Comparison of ENCODE assay signal across 23 cellular contexts in the genomic region with DNA sequence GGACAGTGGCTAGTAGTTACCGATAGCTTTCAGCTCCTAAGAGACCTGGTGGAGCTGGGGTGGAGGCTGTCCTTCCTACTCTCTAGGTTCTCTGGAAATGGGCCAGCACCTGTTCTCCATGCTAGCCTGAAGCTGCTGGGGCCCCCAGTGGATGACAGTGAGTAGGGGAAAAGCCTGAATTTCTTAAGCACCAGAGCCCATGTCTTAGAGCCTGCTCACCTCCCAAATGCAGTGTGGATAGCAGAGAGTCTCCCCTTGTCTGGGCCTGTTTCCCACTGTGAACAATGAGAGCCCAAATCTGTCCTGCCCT.
"Had no signal": no experiment of that assay in that cellular context is flagged by ENCODE, and none has a peak within 500 bp of the region (broad histone marks: within the 10 kb centered on the region; RNA-seq: fewer than 3 reads in every experiment).

No MANE protein-coding gene starts in this region.

- H3K4me3 ChIP-seq: body of pancreas, MG63 had no signal

- H3K27me3 ChIP-seq: body of pancreas, MG63 had no signal

- H3K4me3 Mint-ChIP-seq: activated CD8-positive, alpha-beta T cell treated with anti-CD3 and anti-CD28 coated beads for 36 hours; activated naive CD8-positive, alpha-beta T cell treated with anti-CD3 and anti-CD28 coated beads, Interleukin-2, amount 10 ng/mL, durations not matched to agents 7 days and 5 days; central memory CD8-positive, alpha-beta T cell; T-helper 1 cell treated with Interleukin-12 subunit alpha and Interleukin-12 subunit beta and Interleukin-4 antibody, amounts not matched to agents 30 μg/mL and 1 μg/mL, for 36 hours had no signal

- H3K9me3 Mint-ChIP-seq: activated CD8-positive, alpha-beta T cell treated with anti-CD3 and anti-CD28 coated beads for 36 hours; activated naive CD8-positive, alpha-beta T cell treated with anti-CD3 and anti-CD28 coated beads, Interleukin-2, amount 10 ng/mL, durations not matched to agents 7 days and 5 days; central memory CD8-positive, alpha-beta T cell; T-helper 1 cell treated with Interleukin-12 subunit alpha and Interleukin-12 subunit beta and Interleukin-4 antibody, amounts not matched to agents 30 μg/mL and 1 μg/mL, for 36 hours had no signal

- H3K9me3 ChIP-seq: body of pancreas, MG63 had no signal

- H3K36me3 Mint-ChIP-seq: activated naive CD8-positive, alpha-beta T cell treated with anti-CD3 and anti-CD28 coated beads, Interleukin-2, amount 10 ng/mL, durations not matched to agents 7 days and 5 days had no signal

- DNase-seq: activated CD4-positive, alpha-beta T cell treated with anti-CD3 and anti-CD28 coated beads for 4 hours; activated CD8-positive, alpha-beta memory T cell treated with anti-CD3 and anti-CD28 coated beads, Interleukin-2, amount 50 U/mL, for 48 hours; activated CD8-positive, alpha-beta T cell treated with anti-CD3 and anti-CD28 coated beads for 36 hours; activated naive CD4-positive, alpha-beta T cell treated with anti-CD3 and anti-CD28 coated beads, Interleukin-2, amount 50 U/mL, for 16 hours; activated naive CD8-positive, alpha-beta T cell treated with anti-CD3 and anti-CD28 coated beads, Interleukin-2, amount 10 ng/mL, durations not matched to agents 7 days and 5 days; activated T-cell treated with anti-CD3 and anti-CD28 coated beads, Interleukin-2, amount 50 U/mL, for 1 hour; aorta; body of pancreas; MG63; MV-4-11; NCI-H1092 treated with DMSO at 0.1 percent for 48 hours; NCI-H1417 treated with DMSO at 0.1 percent for 48 hours; NCI-H1694; NCI-H2029 treated with DMSO at 0.1 percent for 48 hours; NCI-H2171; NCI-H2227 treated with DMSO at 0.1 percent for 48 hours; NCI-H446 treated with DMSO at 0.1 percent for 48 hours; NCI-H524 treated with DMSO at 0.1 percent for 48 hours; NCI-H748 treated with DMSO at 0.1 percent for 48 hours; SHP77 had no signal

- ATAC-seq: activated CD4-positive, CD25-positive, alpha-beta regulatory T cell treated with anti-CD3 and anti-CD28 coated beads, Interleukin-2, amount 50 U/mL, for 24 hours; activated CD8-positive, alpha-beta T cell treated with anti-CD3 and anti-CD28 coated beads for 36 hours; body of pancreas had no signal

- H3K36me3 ChIP-seq: MG63 had no signal

- H3K4me1 Mint-ChIP-seq: activated naive CD8-positive, alpha-beta T cell treated with anti-CD3 and anti-CD28 coated beads, Interleukin-2, amount 10 ng/mL, durations not matched to agents 7 days and 5 days; central memory CD8-positive, alpha-beta T cell had no signal

- H3K27me3 Mint-ChIP-seq: activated CD8-positive, alpha-beta T cell treated with anti-CD3 and anti-CD28 coated beads for 36 hours; activated naive CD8-positive, alpha-beta T cell treated with anti-CD3 and anti-CD28 coated beads, Interleukin-2, amount 10 ng/mL, durations not matched to agents 7 days and 5 days; central memory CD8-positive, alpha-beta T cell had no signal

- H3K27ac Mint-ChIP-seq: activated CD8-positive, alpha-beta T cell treated with anti-CD3 and anti-CD28 coated beads for 36 hours; activated naive CD8-positive, alpha-beta T cell treated with anti-CD3 and anti-CD28 coated beads, Interleukin-2, amount 10 ng/mL, durations not matched to agents 7 days and 5 days; T-helper 1 cell treated with Interleukin-12 subunit alpha and Interleukin-12 subunit beta and Interleukin-4 antibody, amounts not matched to agents 30 μg/mL and 1 μg/mL, for 36 hours had no signal
